Comparison of ENCODE assay signal across 27 cellular contexts in genomic region chr15:57329582-57330367, GRCh38. TPM values are rescaled to one million over a fixed set of nuclear protein-coding genes. Genes with fewer than 3 reads are reported as not detected.
DNase-seq lines count a peak whose midpoint lies in the region; ATAC-seq, FAIRE-seq and TF ChIP-seq lines count a peak whose summit lies in the region.
"Had no signal": no experiment of that assay in that cellular context is flagged by ENCODE, and none has a peak within 500 bp of the region (broad histone marks: within the 10 kb centered on the region; RNA-seq: fewer than 3 reads in every experiment).

No MANE protein-coding gene starts in this region.

- FAIRE-seq in K562 (lab: Jason Lieb, UNC) = peak; percentile 26
- FAIRE-seq: islet of Langerhans had no signal

- H2AFZ ChIP-seq in K562 (ENCODE audit: low read depth, low read length) = peak overlapping the region; percentile 73
- H2AFZ ChIP-seq: neural progenitor cell had no signal

- ATAC-seq in Right ventricle myocardium superior (ENCODE audit: poor library complexity) (no peak), K562 (peak; percentile 62), HG03521 (IDR thresholded peaks at IDR 0.05; ENCODE audit: unreplicated experiment) (no peak)
- peak; percentile 46 for ATAC-seq in stimulated activated effector memory CD8-positive, alpha-beta T cell treated with anti-CD3 and anti-CD28 coated beads, Interleukin-12 subunit alpha, Interleukin-12 subunit beta, amount 100 ng/mL, for 72 hours
- ATAC-seq: gastrocnemius medialis, HCT116, mucosa of descending colon, Panc1 had no signal

- H3K36me3 Mint-ChIP-seq in stimulated activated effector memory CD8-positive, alpha-beta T cell treated with anti-CD3 and anti-CD28 coated beads, Interleukin-12 subunit alpha, Interleukin-12 subunit beta, amount 100 ng/mL, for 72 hours = no peaks in the 10 kb centered on the region
- H3K36me3 Mint-ChIP-seq: neural progenitor cell had no signal

- TF ChIP-seq EP300 in K562 (IDR thresholded peaks at IDR 0.05; ENCODE audit: low read length) = peak; percentile 9; the same call in 1 of the 2 replicates

- peak overlapping the region; percentile 13; the same call in 1 of the 2 replicates for H3K4me2 ChIP-seq in K562 (ENCODE audit: insufficient read depth, low read length)
- H3K4me2 ChIP-seq: neural progenitor cell had no signal

- POLR2A ChIA-PET in K562 (lab: Yijun Ruan, JAX) = interaction anchor here (0.6 to 1.3 kb wide), 3 partner anchors 11 to 197 kb away, joined by 3 to 4 read pairs (median 3); no protein-coding TSS in a partner anchor

- WGBS in K562 (ENCODE audit: insufficient coverage, low coverage, missing lambda C conversion rate) = 24% methylated on average over 12 of the region's 13 CpGs

- H4K20me1 ChIP-seq in K562 (replicated peaks; ENCODE audit: control insufficient read depth, insufficient read depth, low read length) = no peaks in the 10 kb centered on the region

- H3K4me1 Mint-ChIP-seq in stimulated activated effector memory CD8-positive, alpha-beta T cell treated with anti-CD3 and anti-CD28 coated beads, Interleukin-12 subunit alpha, Interleukin-12 subunit beta, amount 100 ng/mL, for 72 hours = peaks cover 12% of the 10 kb centered on the region

- H3K27me3 ChIP-seq in left ventricle myocardium inferior (ENCODE audit: low read depth) = no peaks in the 10 kb centered on the region
- H3K27me3 ChIP-seq in K562 (ENCODE audit: control insufficient read depth in 2 of 2, insufficient read depth in 2 of 2, low read length in 2 of 2) = no peaks in the 10 kb centered on the region
- H3K27me3 ChIP-seq: adrenal gland, BE2C, breast epithelium, colonic mucosa, neural progenitor cell had no signal

- no peak for TF ChIP-seq RAD21 in K562 (CRISPR knock-in tag; conservative IDR thresholded peaks at IDR 0.05 in 1 of 2, IDR thresholded peaks at IDR 0.05 in 1 of 2)

- peak; percentile 5 for DNase-seq in left ventricle myocardium inferior
- no peak for DNase-seq in Right ventricle myocardium superior
- DNase-seq in MV-4-11 (lab: John Stamatoyannopoulos, UW) = peak; percentile 48
- peak; percentile 38 to 54 (median 46) for DNase-seq in K562 (ENCODE audit: extremely low read depth in 1 of 4, low spot score in 3 of 4)
- DNase-seq in stimulated activated effector memory CD8-positive, alpha-beta T cell treated with anti-CD3 and anti-CD28 coated beads, Interleukin-12 subunit alpha, Interleukin-12 subunit beta, amount 100 ng/mL, for 72 hours (ENCODE audit: low spot score in 2 of 2) = no peak
- no peak for DNase-seq in COLO829 (ENCODE audit: low spot score)
- DNase-seq in pons (ENCODE audit: low spot score) = no peak
- DNase-seq: activated CD8-positive, alpha-beta memory T cell treated with anti-CD3 and anti-CD28 coated beads for 24 hours; activated naive CD4-positive, alpha-beta T cell; activated T-cell treated with anti-CD3 and anti-CD28 coated beads, Interleukin-2, amount 50 U/mL, for 24 hours; adrenal gland; BE2C; colonic mucosa; esophagus squamous epithelium; gastrocnemius medialis; Karpas-422; mucosa of descending colon; NK-92 treated with Interleukin-12 subunit alpha and Interleukin-12 subunit beta, amount 100 ng/mL, for 24 hours; stimulated activated CD4-positive, alpha-beta T cell treated with anti-CD3 and anti-CD28 coated beads, Interleukin-4, amount 100 ng/mL, for 1 hour; stimulated activated naive CD4-positive, alpha-beta T cell treated with Interleukin-2 at 50 U/mL for 16 hours; tibial artery had no signal

- H3K36me3 ChIP-seq in left ventricle myocardium inferior (no peaks in the 10 kb centered on the region), K562 (ENCODE audit: control insufficient read depth, insufficient read depth, low read length) (no peaks in the 10 kb centered on the region)
- H3K36me3 ChIP-seq: adrenal gland, BE2C, breast epithelium, colonic mucosa, esophagus squamous epithelium, gastrocnemius medialis, neural progenitor cell, tibial artery had no signal

- H3K4me1 ChIP-seq in left ventricle myocardium inferior = peaks cover 10% of the 10 kb centered on the region
- peaks cover 48 to 55% of the 10 kb centered on the region in 2 experiments for H3K4me1 ChIP-seq in K562 (replicated peaks in 1 of 2; ENCODE audit: control insufficient read depth in 2 of 2, insufficient read depth in 2 of 2, low read length in 2 of 2)
- H3K4me1 ChIP-seq: breast epithelium, colonic mucosa, gastrocnemius medialis, tibial artery had no signal

- H3K9me3 ChIP-seq in left ventricle myocardium inferior (replicated peaks) (no peaks in the 10 kb centered on the region), K562 (replicated peaks; ENCODE audit: control insufficient read depth, insufficient read depth, low read depth, low read length) (no peaks in the 10 kb centered on the region)
- H3K9me3 ChIP-seq: adrenal gland, BE2C, breast epithelium, colonic mucosa, esophagus squamous epithelium, gastrocnemius medialis, mucosa of descending colon, tibial artery had no signal

- no peak overlapping the region for H3K4me3 Mint-ChIP-seq in stimulated activated effector memory CD8-positive, alpha-beta T cell treated with anti-CD3 and anti-CD28 coated beads, Interleukin-12 subunit alpha, Interleukin-12 subunit beta, amount 100 ng/mL, for 72 hours
- H3K4me3 Mint-ChIP-seq: activated T-cell treated with anti-CD3 and anti-CD28 coated beads, Interleukin-2, amount 50 U/mL, for 24 hours; neural progenitor cell had no signal

- no peaks in the 10 kb centered on the region for H3K9me3 Mint-ChIP-seq in stimulated activated effector memory CD8-positive, alpha-beta T cell treated with anti-CD3 and anti-CD28 coated beads, Interleukin-12 subunit alpha, Interleukin-12 subunit beta, amount 100 ng/mL, for 72 hours
- H3K9me3 Mint-ChIP-seq: activated T-cell treated with anti-CD3 and anti-CD28 coated beads, Interleukin-2, amount 50 U/mL, for 24 hours; neural progenitor cell had no signal

- H3K4me3 ChIP-seq in left ventricle myocardium inferior = no peak overlapping the region
- H3K4me3 ChIP-seq in K562 = no peak overlapping the region
- H3K4me3 ChIP-seq: adrenal gland, breast epithelium, colonic mucosa, esophagus squamous epithelium, gastrocnemius medialis, mucosa of descending colon, neural progenitor cell, tibial artery had no signal

- no peaks in the 10 kb centered on the region for H3K79me2 ChIP-seq in K562 (ENCODE audit: control insufficient read depth, insufficient read depth, low read length)

- TF ChIP-seq POLR2A in K562 (conservative IDR thresholded peaks at IDR 0.05) = no peak

- intact Hi-C loops in left ventricle myocardium inferior (cut with micrococcal nuclease) (no loop called here), Right ventricle myocardium superior (cut with DNase I) (no loop called here), K562 (cut with micrococcal nuclease) (no loop called here)

- no peak for TF ChIP-seq CTCF in left ventricle myocardium inferior (IDR thresholded peaks at IDR 0.05; ENCODE audit: borderline replicate concordance)
- peak; percentile 22 to 39 (median 23); a peak in 3 of 6 replicates for TF ChIP-seq CTCF in K562 (IDR thresholded peaks at IDR 0.05 in 2 of 3, conservative IDR thresholded peaks at IDR 0.05 in 1 of 3; ENCODE audit: insufficient read depth in 2 of 3, low read depth in 1 of 3, low read length in 3 of 3)

- CTCF ChIA-PET in K562 (lab: Yijun Ruan, JAX; ENCODE audit: low intra/inter-chr PET ratio) = no interaction called here

- BruUV-seq in K562 (replicated peaks; lab: Mats Ljungman, UMichigan) = no TSS peak

- in situ Hi-C loops in K562 (cut with MboI) = no loop called here

- H3K9me1 ChIP-seq in K562 (ENCODE audit: control insufficient read depth, insufficient read depth, low read length) = no peaks in the 10 kb centered on the region

- H3K9ac ChIP-seq in K562 (ENCODE audit: insufficient read depth in 1 of 2, low read depth in 2 of 2, low read length in 2 of 2) = peak overlapping the region in 1 of 2 experiments; percentile 40; a peak in 1 of 4 replicates
- H3K9ac ChIP-seq: neural progenitor cell had no signal

- H3K27ac Mint-ChIP-seq in stimulated activated effector memory CD8-positive, alpha-beta T cell treated with anti-CD3 and anti-CD28 coated beads, Interleukin-12 subunit alpha, Interleukin-12 subunit beta, amount 100 ng/mL, for 72 hours = no peak overlapping the region
- H3K27ac Mint-ChIP-seq: activated T-cell treated with anti-CD3 and anti-CD28 coated beads, Interleukin-2, amount 50 U/mL, for 24 hours; neural progenitor cell had no signal

- H3K27ac ChIP-seq in left ventricle myocardium inferior (replicated peaks) = no peak overlapping the region
- H3K27ac ChIP-seq in K562 (ENCODE audit: extremely low read depth, low read depth, low read length) = no peak overlapping the region
- H3K27ac ChIP-seq: adrenal gland, breast epithelium, colonic mucosa, esophagus squamous epithelium, gastrocnemius medialis, neural progenitor cell had no signal

TF ChIP-seq in K562, 482 proteins besides CTCF, POLR2A, EP300 and RAD21 (continues in another document):
- TF ChIP-seq, protein P1, sequence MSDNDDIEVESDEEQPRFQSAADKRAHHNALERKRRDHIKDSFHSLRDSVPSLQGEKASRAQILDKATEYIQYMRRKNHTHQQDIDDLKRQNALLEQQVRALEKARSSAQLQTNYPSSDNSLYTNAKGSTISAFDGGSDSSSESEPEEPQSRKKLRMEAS (CRISPR knock-in tag; IDR thresholded peaks at IDR 0.05) = 0 out of 2 replicates have a peak, but pooled peaks have one; percentile 24
- TF ChIP-seq ARID1B (IDR thresholded peaks at IDR 0.05) (no peak), GABPB1 (CRISPR knock-in tag; IDR thresholded peaks at IDR 0.05) (no peak)

RNA-seq across cellular contexts. Expression of gene CGNL1, which starts 46.5 kb away (rescaled TPM):
- 31.9 TPM for total RNA-seq in left ventricle myocardium inferior
- 11.2 TPM for total RNA-seq in Right ventricle myocardium superior
- not detected in 2 replicates for total RNA-seq in K562 (2011; cell fraction: chromatin; rRNA removed; ENCODE audit: low replicate concordance)
- total RNA-seq in K562 (2011; cell fraction: nucleolus; rRNA removed) = not detected in 2 replicates
- not detected in 2 replicates for total RNA-seq in K562 (2011; cell fraction: nucleoplasm; rRNA removed)
- not detected in 2 replicates for total RNA-seq in K562 (2014; rRNA removed)
- not detected in 2 replicates for total RNA-seq in K562 (2014; rRNA removed; fragmentation: Illumina TruSeq; extraction: Trizol)
- not detected in 2 replicates for total RNA-seq in K562 (2015; rRNA removed; fragmentation: Illumina TruSeq; extraction: Trizol)
- total RNA-seq in K562 (2021) = 0.07 and 0.18 TPM in 2 replicates
- not detected in 2 replicates for polyA plus RNA-seq in K562 (2011; rRNA removed)
- polyA plus RNA-seq in K562 (2011; cell fraction: cytosol; rRNA removed) = not detected in 2 replicates
- polyA plus RNA-seq in K562 (2011; cell fraction: nucleus; rRNA removed) = 0.01 TPM in 1 of 2 replicates, not detected in the other
- 0.01 TPM in 1 of 2 replicates, not detected in the other for polyA plus RNA-seq in K562 (2012)
- 0.01 TPM in 1 of 2 replicates, not detected in the other for polyA plus RNA-seq in K562 (2014; fragmentation: Illumina TruSeq; extraction: Trizol)
- polyA plus RNA-seq in K562 (2014; fragmentation: Nextera tagmentation; extraction: Ambion mirVana) = not detected
- polyA plus RNA-seq in K562 (2014; rRNA removed) = not detected in 2 replicates
- polyA minus RNA-seq in K562 (2011; rRNA and poly(A)+ RNA removed) = not detected in 2 replicates
- polyA minus RNA-seq in K562 (2011; cell fraction: cytosol; rRNA and poly(A)+ RNA removed) = not detected in 2 replicates
- not detected in 2 replicates for polyA minus RNA-seq in K562 (2011; cell fraction: nucleus; rRNA and poly(A)+ RNA removed)

Comparison
In these comparisons a context has a peak if more than half of its experiments do, and no peak if none do; other contexts are left out.
1. DNase-seq: peak in left ventricle myocardium inferior (single experiment), MV-4-11 (single experiment) and K562 (4 of 4); none in Right ventricle myocardium superior (single experiment), stimulated activated effector memory CD8-positive, alpha-beta T cell treated with anti-CD3 and anti-CD28 coated beads, Interleukin-12 subunit alpha, Interleukin-12 subunit beta, amount 100 ng/mL, for 72 hours (0 of 2), COLO829 (single experiment) and pons (single experiment).
2. ATAC-seq: peak in K562 (single experiment) and stimulated activated effector memory CD8-positive, alpha-beta T cell treated with anti-CD3 and anti-CD28 coated beads, Interleukin-12 subunit alpha, Interleukin-12 subunit beta, amount 100 ng/mL, for 72 hours (single experiment); none in Right ventricle myocardium superior (single experiment) and HG03521 (single experiment).
3. RNA of gene CGNL1, which starts 46.5 kb away (total RNA-seq): 31.9 TPM in left ventricle myocardium inferior (single experiment) and 11.2 TPM in Right ventricle myocardium superior (single experiment); 0.07 to 0.18 TPM in K562; every median in the first group is over 10 times any median in the second.